Comparison of ENCODE assay signal across 27 cellular contexts in the genomic region with DNA sequence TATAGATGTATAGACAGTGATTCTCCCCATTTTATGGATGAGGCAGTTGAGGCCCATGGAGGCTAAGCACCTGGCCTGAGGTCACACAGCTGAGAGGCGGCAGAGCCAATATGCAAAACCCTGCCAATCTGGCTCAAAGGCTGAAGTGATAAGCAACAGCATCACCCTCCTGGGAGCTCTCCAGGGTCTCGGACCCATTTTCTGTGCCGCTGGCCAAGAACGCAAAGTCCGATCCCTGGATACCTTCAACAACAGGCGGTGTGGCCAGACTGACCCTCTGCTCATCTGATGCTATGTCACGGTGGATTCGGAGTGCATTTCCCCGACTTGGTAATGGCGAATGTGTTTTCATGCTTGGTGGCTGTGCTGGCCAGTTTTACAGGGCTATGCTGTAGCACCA.
"Had no signal": no experiment of that assay in that cellular context is flagged by ENCODE, and none has a peak within 500 bp of the region (broad histone marks: within the 10 kb centered on the region; RNA-seq: fewer than 3 reads in every experiment).

No MANE protein-coding gene starts in this region.

- H3K4me3 Mint-ChIP-seq: activated CD4-positive, alpha-beta memory T cell treated with anti-CD3 and anti-CD28 coated beads, Interleukin-2, amount 10 ng/mL, durations not matched to agents 7 days and 5 days; activated CD4-positive, alpha-beta T cell treated with anti-CD3 and anti-CD28 coated beads for 36 hours; activated naive CD4-positive, alpha-beta T cell treated with anti-CD3 and anti-CD28 coated beads, Interleukin-2, amount 50 U/mL, for 24 hours; activated T-helper 17 cell treated with anti-CD3 and anti-CD28 coated beads, Interleukin-2, amount 50 U/mL, for 72 hours; IgD-negative memory B cell had no signal

- H3K4me1 ChIP-seq: breast epithelium, Peyer's patch, SJCRH30 had no signal

- H3K9me3 Mint-ChIP-seq: activated naive CD4-positive, alpha-beta T cell treated with anti-CD3 and anti-CD28 coated beads, Interleukin-2, amount 50 U/mL, for 24 hours had no signal

- H3K27ac ChIP-seq: breast epithelium, KMS-11, Peyer's patch, RWPE1, SJCRH30, VCaP had no signal

- H3K4me3 ChIP-seq: breast epithelium, MG63, Peyer's patch, SJCRH30 had no signal

- H3K36me3 Mint-ChIP-seq: activated naive CD4-positive, alpha-beta T cell treated with anti-CD3 and anti-CD28 coated beads, Interleukin-2, amount 50 U/mL, for 24 hours; IgD-negative memory B cell had no signal

- H3K27ac Mint-ChIP-seq: activated CD4-positive, alpha-beta memory T cell treated with anti-CD3 and anti-CD28 coated beads, Interleukin-2, amount 10 ng/mL, durations not matched to agents 7 days and 5 days; activated CD4-positive, alpha-beta T cell treated with anti-CD3 and anti-CD28 coated beads for 36 hours; activated naive CD4-positive, alpha-beta T cell treated with anti-CD3 and anti-CD28 coated beads, Interleukin-2, amount 50 U/mL, for 24 hours; activated T-helper 17 cell treated with anti-CD3 and anti-CD28 coated beads, Interleukin-2, amount 50 U/mL, for 72 hours; IgD-negative memory B cell had no signal

- DNase-seq: activated CD4-positive, alpha-beta memory T cell treated with anti-CD3 and anti-CD28 coated beads, Interleukin-2, amount 10 ng/mL, durations not matched to agents 7 days and 5 days; activated CD4-positive, alpha-beta T cell treated with anti-CD3 and anti-CD28 coated beads for 36 hours; activated CD4-positive, alpha-beta T cell treated with anti-CD3 and anti-CD28 coated beads, Interleukin-2, amount 50 U/mL, for 1 hour; activated T-cell treated with anti-CD3 and anti-CD28 coated beads, Interleukin-2, amount 50 U/mL, for 48 hours; aorta; caudate nucleus; MG63; NCI-H1105; NCI-H1436; NCI-H1694 treated with DMSO at 0.1 percent for 48 hours; NCI-H2029 treated with DMSO at 0.1 percent for 48 hours; NCI-H345; NCI-H510A; NCI-H526 treated with DMSO at 0.1 percent for 48 hours; NCI-H82; Right ventricle myocardium superior; SJCRH30; SK-N-SH; T-helper 1 cell had no signal

- H3K27me3 ChIP-seq: MG63, Peyer's patch, SJCRH30 had no signal

- H3K4me1 Mint-ChIP-seq: activated CD4-positive, alpha-beta memory T cell treated with anti-CD3 and anti-CD28 coated beads, Interleukin-2, amount 10 ng/mL, durations not matched to agents 7 days and 5 days; activated CD4-positive, alpha-beta T cell treated with anti-CD3 and anti-CD28 coated beads for 36 hours; activated naive CD4-positive, alpha-beta T cell treated with anti-CD3 and anti-CD28 coated beads, Interleukin-2, amount 50 U/mL, for 24 hours; activated T-helper 17 cell treated with anti-CD3 and anti-CD28 coated beads, Interleukin-2, amount 50 U/mL, for 72 hours; IgD-negative memory B cell had no signal

- H3K9me3 ChIP-seq: SJCRH30, SK-N-SH had no signal

- H3K36me3 ChIP-seq: breast epithelium, MG63, Peyer's patch, SJCRH30 had no signal
